ENCODE assay signal across 8 cellular contexts in the genomic region with DNA sequence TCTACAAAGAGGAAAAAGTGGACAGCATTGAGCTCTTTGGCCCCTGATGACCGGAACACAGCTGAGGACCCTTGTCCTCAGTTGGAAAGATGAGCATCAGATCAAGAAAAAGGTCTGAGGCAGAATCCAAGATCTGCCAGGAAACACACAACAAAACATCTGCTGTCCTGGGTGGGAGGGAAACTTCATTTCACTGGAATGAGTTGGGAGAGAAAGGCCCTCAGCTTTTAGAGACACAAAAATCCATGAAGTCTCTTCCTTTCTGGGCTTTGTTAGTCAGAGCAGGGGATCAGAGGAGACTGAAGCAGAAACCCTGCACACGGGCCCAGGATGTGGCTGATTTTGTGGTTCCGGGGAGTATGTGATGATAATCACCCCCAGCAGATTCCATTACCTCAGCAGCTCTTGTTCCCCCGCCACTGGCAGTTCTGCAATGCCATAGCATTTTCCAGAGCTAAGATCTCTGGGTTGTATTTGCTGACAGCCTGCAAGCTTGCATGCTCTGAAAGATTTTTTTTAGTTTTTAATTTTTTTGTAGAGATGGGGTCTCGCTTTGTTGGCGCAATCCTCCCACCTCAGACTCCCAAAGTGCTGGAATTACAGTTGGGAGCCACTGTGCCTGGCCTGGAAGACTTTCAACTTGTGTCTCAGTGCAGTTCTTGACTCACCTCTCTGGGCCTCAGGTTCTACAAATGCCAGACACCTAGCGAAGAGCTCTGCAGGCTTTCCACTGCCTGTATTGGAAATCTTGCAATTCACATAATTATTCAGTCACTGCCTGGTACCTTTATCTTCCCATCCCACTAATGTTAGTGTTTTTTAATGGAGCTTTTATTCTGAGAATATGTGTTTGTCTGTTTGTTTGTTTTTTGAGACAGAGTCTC. TPM values are rescaled to one million over a fixed set of nuclear protein-coding genes. Genes with fewer than 3 reads are reported as not detected.
DNase-seq lines count a peak whose midpoint lies in the region; ATAC-seq and TF ChIP-seq lines count a peak whose summit lies in the region.

No MANE protein-coding gene starts in this region.

- H3K27me3 Mint-ChIP-seq in T-cell: no peaks in the 10 kb centered on the region
- H3K27me3 Mint-ChIP-seq in activated naive CD8-positive, alpha-beta T cell: no peaks in the 10 kb centered on the region

- peak overlapping the region; percentile 84 to 90 for H3K27ac Mint-ChIP-seq in T-cell
- H3K27ac Mint-ChIP-seq in activated naive CD8-positive, alpha-beta T cell: peak overlapping the region; percentile 94

- H3K4me3 Mint-ChIP-seq in T-cell: peak overlapping the region; percentile 57 to 77 (median 67)
- peak overlapping the region; percentile 78 for H3K4me3 Mint-ChIP-seq in activated naive CD8-positive, alpha-beta T cell

- H3K9me3 Mint-ChIP-seq in T-cell: peaks cover 0 to 10% (median 5%) of the 10 kb centered on the region in 3 donors
- peaks cover 8% of the 10 kb centered on the region for H3K9me3 Mint-ChIP-seq in activated naive CD8-positive, alpha-beta T cell (ENCODE audit: low read depth)

- DNase-seq in EL (peak; percentile 79), T-cell (peak; percentile 41 to 80 (median 66)), HEK293T (ENCODE audit: extremely low spot score) (no peak), SHP77 (lab: John Stamatoyannopoulos, UW) (no peak)

- H3K4me1 Mint-ChIP-seq in T-cell: peaks cover 50 to 55% (median 53%) of the 10 kb centered on the region in 3 donors
- H3K4me1 Mint-ChIP-seq in activated naive CD8-positive, alpha-beta T cell (ENCODE audit: low read depth): peaks cover 58% of the 10 kb centered on the region

- peak; percentile 91 to 99 (median 98) for ATAC-seq in T-cell (replicated peaks in 1 of 4)
- ATAC-seq in GM19463 (IDR thresholded peaks at IDR 0.05; ENCODE audit: unreplicated experiment): no peak
- no peak for ATAC-seq in HG03025 (IDR thresholded peaks at IDR 0.05; ENCODE audit: low FRiP score, unreplicated experiment)

- peaks cover 13% of the 10 kb centered on the region for H3K36me3 ChIP-seq in neutrophil

- no peak for TF ChIP-seq CTCF in neutrophil (IDR thresholded peaks at IDR 0.05)

- peaks cover 25% of the 10 kb centered on the region for H3K36me3 Mint-ChIP-seq in T-cell
- peaks cover 9% of the 10 kb centered on the region for H3K36me3 Mint-ChIP-seq in activated naive CD8-positive, alpha-beta T cell

- CTCF ChIA-PET in T-cell (lab: Charles Lee): interaction anchor here (0.6 to 2.3 kb wide), 6 partner anchors 15 to 516 kb away, joined by 3 to 17 read pairs (median 5); no protein-coding TSS in a partner anchor
- CTCF ChIA-PET in HEK293T (lab: Yijun Ruan, JAX): interaction anchor here (0.6 to 0.7 kb wide), 2 partner anchors 28 to 434 kb away, joined by 3 to 8 read pairs; no protein-coding TSS in a partner anchor

- H3K4me1 ChIP-seq in neutrophil (ENCODE audit: control insufficient read depth in 1 of 2, insufficient read depth in 1 of 2, low read depth in 1 of 2, low read length in 1 of 2): peaks cover 37 to 45% of the 10 kb centered on the region in 2 experiments

- H3K4me3 ChIP-seq in neutrophil (ENCODE audit: low read depth in 1 of 2, low read length in 1 of 2): no peak overlapping the region

- POLR2A ChIA-PET in T-cell (lab: Charles Lee) (interaction anchor here (0.5 to 1.4 kb wide), 7 partner anchors 11 to 255 kb away, joined by 3 to 5 read pairs (median 4); no protein-coding TSS in a partner anchor), HEK293T (lab: Yijun Ruan, JAX) (no interaction called here)

- H3K9me3 ChIP-seq in neutrophil: no peaks in the 10 kb centered on the region

- H3K27me3 ChIP-seq in neutrophil: no peaks in the 10 kb centered on the region

- peak overlapping the region; percentile 61 for H3K27ac ChIP-seq in neutrophil

TF ChIP-seq in HEK293T, 16 proteins besides CTCF, POLR2A, EP300 and RAD21:
- TF ChIP-seq SUZ12 (IDR thresholded peaks at IDR 0.05) (no peak), TARDBP (IDR thresholded peaks at IDR 0.05) (no peak), ZNF384 (IDR thresholded peaks at IDR 0.05) (no peak), ELF4 (IDR thresholded peaks at IDR 0.05) (no peak), HDGF (IDR thresholded peaks at IDR 0.05; ENCODE audit: borderline replicate concordance) (no peak), L3MBTL2 (conservative IDR thresholded peaks at IDR 0.05) (no peak), FOXM1 (IDR thresholded peaks at IDR 0.05; ENCODE audit: borderline replicate concordance) (no peak), SP1 (IDR thresholded peaks at IDR 0.05) (no peak), ARNT (IDR thresholded peaks at IDR 0.05) (no peak), PKNOX1 (IDR thresholded peaks at IDR 0.05) (no peak), FOXK2 (IDR thresholded peaks at IDR 0.05) (no peak), FOXA1 (IDR thresholded peaks at IDR 0.05) (no peak), BHLHE40 (IDR thresholded peaks at IDR 0.05; ENCODE audit: borderline replicate concordance) (no peak), CTBP1 (IDR thresholded peaks at IDR 0.05; ENCODE audit: borderline replicate concordance) (no peak), NFRKB (IDR thresholded peaks at IDR 0.05) (no peak), LEF1 (IDR thresholded peaks at IDR 0.05; ENCODE audit: borderline replicate concordance) (no peak)

RNA-seq across cellular contexts. Expression of gene TATDN2, which starts 5.8 kb away (rescaled TPM):
- 10 to 100 TPM; 58.9 to 82.3 (median 79.9) TPM for total RNA-seq in T-cell

RNA-seq across cellular contexts. Expression of gene GHRL, which starts 50.3 kb away (rescaled TPM):
- total RNA-seq in T-cell: 1 to 10 TPM in 1 of 5 donors, under 1 TPM in 3, not detected in 1; 0.29 to 1.7 (median 0.61) TPM

Comparison
In these comparisons a context has a peak if more than half of its experiments do, and no peak if none do; other contexts are left out.
1. DNase-seq: peak in EL (single experiment) and T-cell (34 of 34); none in HEK293T (single experiment) and SHP77 (0 of 2).
2. ATAC-seq: peak in T-cell (4 of 4); none in GM19463 (single experiment) and HG03025 (single experiment).